ENCODE assay signal across 1 cellular context in the genomic region with DNA sequence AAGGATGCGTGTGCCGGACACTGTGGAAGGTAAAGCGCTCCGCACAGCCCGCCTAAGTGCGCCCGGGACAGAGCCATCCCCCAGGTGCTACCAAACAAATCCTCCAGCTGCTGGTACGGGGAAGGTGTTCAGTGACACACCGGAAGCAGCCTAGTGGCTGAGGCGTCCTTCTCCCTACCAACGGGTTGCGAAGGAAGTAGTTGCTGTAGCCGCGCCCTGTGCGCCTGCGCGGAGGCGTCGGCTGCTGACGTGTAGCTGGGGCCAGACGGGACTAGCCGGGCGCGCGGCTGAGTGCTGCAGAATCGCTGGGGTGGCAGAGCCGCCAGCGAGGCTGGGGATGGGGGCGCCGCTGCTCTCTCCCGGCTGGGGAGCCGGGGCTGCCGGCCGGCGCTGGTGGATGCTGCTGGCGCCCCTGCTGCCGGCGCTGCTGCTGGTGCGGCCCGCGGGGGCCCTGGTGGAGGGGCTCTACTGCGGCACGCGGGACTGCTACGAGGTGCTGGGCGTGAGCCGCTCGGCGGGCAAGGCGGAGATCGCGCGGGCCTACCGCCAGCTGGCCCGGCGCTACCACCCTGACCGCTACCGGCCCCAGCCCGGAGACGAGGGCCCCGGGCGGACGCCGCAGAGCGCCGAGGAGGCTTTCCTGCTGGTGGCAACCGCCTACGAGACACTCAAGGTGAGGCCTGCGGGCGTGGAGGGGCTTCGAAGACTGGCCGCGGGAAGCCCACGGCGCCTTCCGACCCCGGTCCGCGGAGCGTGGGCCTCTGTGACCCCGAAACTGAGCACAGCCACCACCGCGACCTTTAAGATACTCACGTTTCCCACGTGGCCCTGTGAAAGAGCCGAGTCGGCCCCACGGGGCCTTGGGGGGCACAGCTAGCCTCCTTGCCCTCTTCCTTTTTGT.
TF ChIP-seq lines count a peak whose summit lies in the region.

TSS of gene DNAJC25 (plus strand) at position 264 of the 901 bp plus-strand sequence. CDS start at position 338, 74 bp downstream.

TF ChIP-seq in HepG2, 621 proteins besides CTCF, POLR2A, EP300 and RAD21 (continued from another document):
- TF ChIP-seq, protein P1, sequence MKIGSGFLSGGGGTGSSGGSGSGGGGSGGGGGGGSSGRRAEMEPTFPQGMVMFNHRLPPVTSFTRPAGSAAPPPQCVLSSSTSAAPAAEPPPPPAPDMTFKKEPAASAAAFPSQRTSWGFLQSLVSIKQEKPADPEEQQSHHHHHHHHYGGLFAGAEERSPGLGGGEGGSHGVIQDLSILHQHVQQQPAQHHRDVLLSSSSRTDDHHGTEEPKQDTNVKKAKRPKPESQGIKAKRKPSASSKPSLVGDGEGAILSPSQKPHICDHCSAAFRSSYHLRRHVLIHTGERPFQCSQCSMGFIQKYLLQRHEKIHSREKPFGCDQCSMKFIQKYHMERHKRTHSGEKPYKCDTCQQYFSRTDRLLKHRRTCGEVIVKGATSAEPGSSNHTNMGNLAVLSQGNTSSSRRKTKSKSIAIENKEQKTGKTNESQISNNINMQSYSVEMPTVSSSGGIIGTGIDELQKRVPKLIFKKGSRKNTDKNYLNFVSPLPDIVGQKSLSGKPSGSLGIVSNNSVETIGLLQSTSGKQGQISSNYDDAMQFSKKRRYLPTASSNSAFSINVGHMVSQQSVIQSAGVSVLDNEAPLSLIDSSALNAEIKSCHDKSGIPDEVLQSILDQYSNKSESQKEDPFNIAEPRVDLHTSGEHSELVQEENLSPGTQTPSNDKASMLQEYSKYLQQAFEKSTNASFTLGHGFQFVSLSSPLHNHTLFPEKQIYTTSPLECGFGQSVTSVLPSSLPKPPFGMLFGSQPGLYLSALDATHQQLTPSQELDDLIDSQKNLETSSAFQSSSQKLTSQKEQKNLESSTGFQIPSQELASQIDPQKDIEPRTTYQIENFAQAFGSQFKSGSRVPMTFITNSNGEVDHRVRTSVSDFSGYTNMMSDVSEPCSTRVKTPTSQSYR (CRISPR knock-in tag; IDR thresholded peaks at IDR 0.05; ENCODE audit: borderline replicate concordance): 0 out of 2 replicates have a peak, but pooled peaks have one; percentile 10
- peak; percentile 51 for TF ChIP-seq PAXIP1 (CRISPR knock-in tag; conservative IDR thresholded peaks at IDR 0.05)
- peak; percentile 99 for TF ChIP-seq SAP130 (CRISPR knock-in tag; IDR thresholded peaks at IDR 0.05; ENCODE audit: low read depth)
- TF ChIP-seq ATF4 (CRISPR knock-in tag; IDR thresholded peaks at IDR 0.05): no peak; a peak in 1 of 4 replicates
- TF ChIP-seq STAT5B (CRISPR knock-in tag; IDR thresholded peaks at IDR 0.05): no peak
- peak; percentile 86 for TF ChIP-seq HNRNPH1 (optimal IDR thresholded peaks at IDR 0.05; ENCODE audit: low read depth, low read length)
- peak; percentile 66; the same call in 1 of the 2 replicates for TF ChIP-seq EED (CRISPR knock-in tag; IDR thresholded peaks at IDR 0.05)
- peak; percentile 71; the same call in 1 of the 2 replicates for TF ChIP-seq ZNF576 (CRISPR knock-in tag; IDR thresholded peaks at IDR 0.05)
- TF ChIP-seq ZNF207 (IDR thresholded peaks at IDR 0.05; ENCODE audit: borderline replicate concordance): no peak
- peak; percentile 78; the same call in 1 of the 2 replicates for TF ChIP-seq ZNF784 (CRISPR knock-in tag; IDR thresholded peaks at IDR 0.05; ENCODE audit: borderline replicate concordance)
- peak; percentile 85 for TF ChIP-seq ZNF230 (CRISPR knock-in tag; IDR thresholded peaks at IDR 0.05)
- TF ChIP-seq, protein P2, sequence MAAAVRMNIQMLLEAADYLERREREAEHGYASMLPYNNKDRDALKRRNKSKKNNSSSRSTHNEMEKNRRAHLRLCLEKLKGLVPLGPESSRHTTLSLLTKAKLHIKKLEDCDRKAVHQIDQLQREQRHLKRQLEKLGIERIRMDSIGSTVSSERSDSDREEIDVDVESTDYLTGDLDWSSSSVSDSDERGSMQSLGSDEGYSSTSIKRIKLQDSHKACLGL (CRISPR knock-in tag; IDR thresholded peaks at IDR 0.05): peak; percentile 61; the same call in 1 of the 2 replicates
- peak; percentile 91 for TF ChIP-seq ZMYM4 (CRISPR knock-in tag; IDR thresholded peaks at IDR 0.05)
- no peak for TF ChIP-seq FOXA1 (IDR thresholded peaks at IDR 0.05)
- peak; percentile 60; the same call in 1 of the 2 replicates for TF ChIP-seq FOXA1 (CRISPR knock-in tag; IDR thresholded peaks at IDR 0.05)
- peak; percentile 5; the same call in 1 of the 2 replicates for TF ChIP-seq ZNF430 (CRISPR knock-in tag; IDR thresholded peaks at IDR 0.05)
- 0 out of 2 replicates have a peak, but pooled peaks have one; percentile 15 for TF ChIP-seq RBAK (CRISPR knock-in tag; IDR thresholded peaks at IDR 0.05)
- TF ChIP-seq ESRRA (CRISPR knock-in tag; IDR thresholded peaks at IDR 0.05; ENCODE audit: low read depth): peak; percentile 82
- TF ChIP-seq ATF7-NPFF (CRISPR knock-in tag; IDR thresholded peaks at IDR 0.05; ENCODE audit: low read depth): peak; percentile 86
- 0 out of 2 replicates have a peak, but pooled peaks have one; percentile 30 for TF ChIP-seq ZNF598 (CRISPR knock-in tag; IDR thresholded peaks at IDR 0.05; ENCODE audit: borderline replicate concordance)
- TF ChIP-seq SALL2 (CRISPR knock-in tag; IDR thresholded peaks at IDR 0.05): no peak
- TF ChIP-seq SP4 (CRISPR knock-in tag; IDR thresholded peaks at IDR 0.05): peak; percentile 69
